ENCODE assay signal across 1 cellular context in the genomic region with DNA sequence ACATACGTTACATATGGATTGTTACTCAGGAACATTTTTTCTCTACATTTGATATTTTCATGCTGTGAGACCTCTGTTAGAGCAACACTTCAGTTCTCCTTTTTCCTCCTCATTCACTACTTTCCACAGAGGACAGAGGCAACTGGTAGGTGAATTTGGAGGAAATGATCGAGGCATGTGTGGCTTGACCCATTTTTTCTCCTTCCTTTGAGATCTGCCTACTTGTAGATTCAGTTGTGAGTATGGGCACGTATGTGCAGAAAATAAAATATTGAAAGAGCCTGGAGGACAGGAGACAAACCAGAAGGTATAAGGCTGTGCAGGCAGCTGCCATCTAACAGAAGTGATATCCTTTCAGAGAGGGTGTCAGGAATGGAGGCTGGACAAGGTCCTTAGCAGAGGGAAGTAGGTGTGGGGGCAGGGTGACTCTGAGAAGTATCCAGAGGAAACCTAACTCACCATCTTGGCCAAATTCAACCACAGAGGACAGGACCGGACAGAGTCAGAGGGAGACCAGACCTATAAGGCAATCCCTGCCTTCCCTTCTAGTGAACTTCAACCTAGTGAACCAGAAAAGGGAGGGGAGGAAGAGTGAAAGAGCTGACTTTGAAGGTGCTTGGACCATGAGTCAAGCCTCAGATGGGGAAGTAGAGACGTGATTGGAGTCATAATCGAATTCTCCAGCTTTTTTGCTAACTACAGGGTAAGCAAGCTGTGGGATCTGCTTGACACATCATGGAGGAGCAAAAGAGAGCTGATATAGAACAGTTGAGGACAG.
TF ChIP-seq lines count a peak whose summit lies in the region.

No MANE protein-coding gene starts in this region.

TF ChIP-seq in K562, 482 proteins besides CTCF, POLR2A, EP300 and RAD21 (continued from another document):
- TF ChIP-seq, protein P1, sequence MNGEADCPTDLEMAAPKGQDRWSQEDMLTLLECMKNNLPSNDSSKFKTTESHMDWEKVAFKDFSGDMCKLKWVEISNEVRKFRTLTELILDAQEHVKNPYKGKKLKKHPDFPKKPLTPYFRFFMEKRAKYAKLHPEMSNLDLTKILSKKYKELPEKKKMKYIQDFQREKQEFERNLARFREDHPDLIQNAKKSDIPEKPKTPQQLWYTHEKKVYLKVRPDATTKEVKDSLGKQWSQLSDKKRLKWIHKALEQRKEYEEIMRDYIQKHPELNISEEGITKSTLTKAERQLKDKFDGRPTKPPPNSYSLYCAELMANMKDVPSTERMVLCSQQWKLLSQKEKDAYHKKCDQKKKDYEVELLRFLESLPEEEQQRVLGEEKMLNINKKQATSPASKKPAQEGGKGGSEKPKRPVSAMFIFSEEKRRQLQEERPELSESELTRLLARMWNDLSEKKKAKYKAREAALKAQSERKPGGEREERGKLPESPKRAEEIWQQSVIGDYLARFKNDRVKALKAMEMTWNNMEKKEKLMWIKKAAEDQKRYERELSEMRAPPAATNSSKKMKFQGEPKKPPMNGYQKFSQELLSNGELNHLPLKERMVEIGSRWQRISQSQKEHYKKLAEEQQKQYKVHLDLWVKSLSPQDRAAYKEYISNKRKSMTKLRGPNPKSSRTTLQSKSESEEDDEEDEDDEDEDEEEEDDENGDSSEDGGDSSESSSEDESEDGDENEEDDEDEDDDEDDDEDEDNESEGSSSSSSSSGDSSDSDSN (IDR thresholded peaks at IDR 0.05; ENCODE audit: borderline replicate concordance in 1 of 2, low read depth in 2 of 2, low read length in 2 of 2) = no peak
- TF ChIP-seq CCNT2 (IDR thresholded peaks at IDR 0.05; ENCODE audit: borderline replicate concordance, extremely low read depth, insufficient read length, low read depth, low read length) = no peak
TF ChIP-seq in K562: peak in this region for 0.
